1 cellular context compared by ENCODE assay signal in the genomic region with DNA sequence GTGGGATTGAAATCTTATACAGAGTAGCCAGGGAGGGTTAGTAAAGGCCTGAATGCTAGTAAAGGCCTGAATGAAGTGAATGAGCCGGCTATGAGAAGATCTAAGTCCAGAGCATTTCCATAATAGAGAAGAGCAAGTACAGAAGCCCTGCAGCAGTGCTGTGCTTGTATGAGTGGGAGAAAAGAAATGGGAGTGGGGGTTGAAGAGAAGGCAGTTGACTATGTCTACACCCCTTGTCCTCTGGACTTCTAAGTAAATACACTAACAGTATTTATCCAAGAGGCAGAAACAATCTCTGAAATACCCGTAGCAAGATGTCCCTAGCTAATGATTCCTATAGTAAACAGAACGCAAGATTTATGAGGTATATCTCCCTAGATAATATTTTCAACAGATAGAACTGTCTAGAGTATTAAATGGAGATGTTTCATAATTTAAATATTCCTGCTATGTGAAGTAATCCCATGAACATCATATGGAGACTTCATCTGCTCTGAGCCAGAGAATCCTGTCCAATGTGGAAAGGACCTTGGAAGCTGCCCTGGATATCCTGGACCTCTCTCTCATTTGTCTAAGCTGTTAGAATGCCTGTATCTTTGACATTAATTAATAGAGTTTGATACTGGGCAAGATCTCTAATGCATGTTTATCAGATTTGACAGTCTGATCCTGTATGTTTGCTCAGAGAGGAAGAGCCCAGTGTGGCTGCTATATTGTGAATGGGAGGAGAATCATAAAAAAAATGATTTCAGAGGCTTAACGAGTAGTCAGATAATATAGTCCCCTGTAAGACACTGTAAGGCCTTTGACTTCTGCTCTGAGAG.
TF ChIP-seq lines count a peak whose summit lies in the region.

No MANE protein-coding gene starts in this region.

TF ChIP-seq in K562, 482 proteins besides CTCF, POLR2A, EP300 and RAD21 (continued from another document):
- TF ChIP-seq NFE2L1 (tag; IDR thresholded peaks at IDR 0.05; ENCODE audit: borderline replicate concordance, low read depth) (no peak), ZNF175 (CRISPR knock-in tag; IDR thresholded peaks at IDR 0.05; ENCODE audit: low read depth) (no peak)
- TF ChIP-seq, protein P1, sequence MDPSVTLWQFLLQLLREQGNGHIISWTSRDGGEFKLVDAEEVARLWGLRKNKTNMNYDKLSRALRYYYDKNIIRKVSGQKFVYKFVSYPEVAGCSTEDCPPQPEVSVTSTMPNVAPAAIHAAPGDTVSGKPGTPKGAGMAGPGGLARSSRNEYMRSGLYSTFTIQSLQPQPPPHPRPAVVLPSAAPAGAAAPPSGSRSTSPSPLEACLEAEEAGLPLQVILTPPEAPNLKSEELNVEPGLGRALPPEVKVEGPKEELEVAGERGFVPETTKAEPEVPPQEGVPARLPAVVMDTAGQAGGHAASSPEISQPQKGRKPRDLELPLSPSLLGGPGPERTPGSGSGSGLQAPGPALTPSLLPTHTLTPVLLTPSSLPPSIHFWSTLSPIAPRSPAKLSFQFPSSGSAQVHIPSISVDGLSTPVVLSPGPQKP (CRISPR knock-in tag; IDR thresholded peaks at IDR 0.05) = no peak
